In genomic region chr20:1927217-1927616, GRCh38 we compare ENCODE assay signal across 25 cellular contexts. TPM values are rescaled to one million over a fixed set of nuclear protein-coding genes. Genes with fewer than 3 reads are reported as not detected.
A peak's percentile ranks its signal among the peaks of the same experiment; 100 is the strongest.
DNase-seq lines count a peak whose midpoint lies in the region; ATAC-seq, FAIRE-seq and TF ChIP-seq lines count a peak whose summit lies in the region.
"Had no signal": no experiment of that assay in that cellular context is flagged by ENCODE, and none has a peak within 500 bp of the region (broad histone marks: within the 10 kb centered on the region; RNA-seq: fewer than 3 reads in every experiment).

No MANE protein-coding gene starts in this region.

- H3K4me1 ChIP-seq in GM12878 (ENCODE audit: control insufficient read depth, insufficient read depth, low read length) (no peaks in the 10 kb centered on the region), upper lobe of right lung (no peaks in the 10 kb centered on the region)
- H3K4me1 ChIP-seq: A549, SJSA1 had no signal

- DNase-seq in CD1c-positive myeloid dendritic cell (ENCODE audit: extremely low spot score) (peak; percentile 68), GM12878 (ENCODE audit: low read depth, low spot score) (no peak), medulla oblongata (ENCODE audit: extremely low spot score) (peak; percentile 63), upper lobe of right lung (no peak), midbrain (lab: John Stamatoyannopoulos, UW) (no peak)
- DNase-seq in CD4-positive, alpha-beta T cell, result no peak
- DNase-seq: AML-193; CD4-positive, CD25-positive, alpha-beta regulatory T cell; MM.1S; NCI-H1048; NCI-H1417; NCI-H1694; NCI-H2029 treated with DMSO at 0.1 percent for 48 hours; NCI-H2227 treated with DMSO at 0.1 percent for 48 hours; NCI-H526 treated with DMSO at 0.1 percent for 48 hours; PC-9; Right ventricle myocardium superior had no signal

- FAIRE-seq in GM12878 (lab: Jason Lieb, UNC), result no peak
- FAIRE-seq: A549, D721Med had no signal

- H3K4me2 ChIP-seq in GM12878 (ENCODE audit: control insufficient read depth, insufficient read depth), result no peak overlapping the region
- H3K4me2 ChIP-seq: A549, KMS-11, PC-9 had no signal

- no peak for TF ChIP-seq CTCF in GM12878 (IDR thresholded peaks at IDR 0.05 in 2 of 3, conservative IDR thresholded peaks at IDR 0.05 in 1 of 3; ENCODE audit: control insufficient read depth in 2 of 3, extremely low read depth in 1 of 3, insufficient read depth in 1 of 3, low read depth in 3 of 3, low read length in 3 of 3)
- no peak for TF ChIP-seq CTCF in upper lobe of right lung (IDR thresholded peaks at IDR 0.05)
- no peak for TF ChIP-seq CTCF in CD4-positive, alpha-beta T cell (IDR thresholded peaks at IDR 0.05)

- SMC1A ChIA-PET in GM12878 (lab: Charles Lee; ENCODE audit: uncharacterized antibody, unreplicated experiment), result no interaction called here

- H2AFZ ChIP-seq in GM12878 (ENCODE audit: control insufficient read depth, low read depth, low read length), result no peak overlapping the region
- H2AFZ ChIP-seq: PC-9 had no signal

- H3K9me3 Mint-ChIP-seq in CD4-positive, alpha-beta T cell, result no peaks in the 10 kb centered on the region
- H3K9me3 Mint-ChIP-seq: IgD-negative memory B cell had no signal

- RAD21 ChIA-PET in GM12878 (lab: Charles Lee; ENCODE audit: unreplicated experiment), result no interaction called here

- no peak overlapping the region for H3K27ac ChIP-seq in GM12878 (ENCODE audit: control insufficient read depth, insufficient read depth)
- no peak overlapping the region for H3K27ac ChIP-seq in upper lobe of right lung
- H3K27ac ChIP-seq in CD4-positive, alpha-beta T cell (ENCODE audit: low read depth, low read length), result no peak overlapping the region
- H3K27ac ChIP-seq: A549, HL-60, KMS-11, PC-9, SJSA1 had no signal

- H3K27me3 ChIP-seq in GM12878 (replicated peaks in 1 of 2; ENCODE audit: control insufficient read depth in 2 of 2, insufficient read depth in 2 of 2, low read length in 1 of 2), result no peaks in the 10 kb centered on the region
- H3K27me3 ChIP-seq in upper lobe of right lung, result peaks cover 7% of the 10 kb centered on the region
- H3K27me3 ChIP-seq in CD4-positive, alpha-beta T cell (ENCODE audit: control insufficient read depth, insufficient read depth, low read length), result peaks cover 13% of the 10 kb centered on the region
- H3K27me3 ChIP-seq: SJSA1 had no signal

- no peaks in the 10 kb centered on the region for H3K36me3 Mint-ChIP-seq in CD4-positive, alpha-beta T cell (ENCODE audit: low read depth)
- H3K36me3 Mint-ChIP-seq: CD4-positive, CD25-positive, alpha-beta regulatory T cell had no signal

- H3K9me3 ChIP-seq in GM12878 (replicated peaks; ENCODE audit: control insufficient read depth, insufficient read depth, low read length) (no peaks in the 10 kb centered on the region), upper lobe of right lung (no peaks in the 10 kb centered on the region)
- no peaks in the 10 kb centered on the region for H3K9me3 ChIP-seq in CD4-positive, alpha-beta T cell (ENCODE audit: control insufficient read depth, low read length)
- H3K9me3 ChIP-seq: A549, SJSA1 had no signal

- H3K79me2 ChIP-seq in GM12878 (ENCODE audit: control insufficient read depth, insufficient read depth, low read length), result no peaks in the 10 kb centered on the region

- H3K27ac Mint-ChIP-seq in CD4-positive, alpha-beta T cell, result no peak overlapping the region
- H3K27ac Mint-ChIP-seq: IgD-negative memory B cell had no signal

- H3K27me3 Mint-ChIP-seq in CD4-positive, alpha-beta T cell, result peaks cover 33% of the 10 kb centered on the region
- H3K27me3 Mint-ChIP-seq: IgD-negative memory B cell had no signal

- intact Hi-C loops in GM12878 (cut with micrococcal nuclease; ENCODE audit: unreplicated experiment), result no loop called here
- intact Hi-C loops in upper lobe of right lung (cut with DNase I), result no loop called here
- intact Hi-C loops in CD4-positive, alpha-beta T cell (cut with DNase I, micrococcal nuclease), result no loop called here

- no peaks in the 10 kb centered on the region for H3K4me1 Mint-ChIP-seq in CD4-positive, alpha-beta T cell (ENCODE audit: low read depth)
- H3K4me1 Mint-ChIP-seq: CD4-positive, CD25-positive, alpha-beta regulatory T cell had no signal

- H4K20me1 ChIP-seq in GM12878 (ENCODE audit: control insufficient read depth, insufficient read depth), result no peaks in the 10 kb centered on the region

- H3K4me3 ChIP-seq in GM12878 (no peak overlapping the region), upper lobe of right lung (no peak overlapping the region)
- H3K4me3 ChIP-seq: A549, PC-9, SJSA1 had no signal

- CTCF ChIA-PET in GM12878 (lab: Yijun Ruan, JAX), result interaction anchor here (1.9 kb wide), 1 partner anchor 163 kb away, joined by 5 read pairs; no protein-coding TSS in a partner anchor
- CTCF ChIA-PET in CD4-positive, alpha-beta T cell (lab: Charles Lee), result no interaction called here

- POLR2A ChIA-PET in GM12878 (lab: Charles Lee), result no interaction called here
- POLR2A ChIA-PET in CD4-positive, alpha-beta T cell (lab: Charles Lee), result no interaction called here

- 23% methylated on average over 8 of the region's 8 CpGs for WGBS in GM12878 (ENCODE audit: insufficient coverage, insufficient replicate concordance, low lambda C conversion rate, missing lambda C conversion rate)

- no TSS peak for BruUV-seq in GM12878 (replicated peaks; lab: Mats Ljungman, UMichigan)

- in situ Hi-C loops in GM12878 (cut with MboI), result no loop called here

- no peak for TF ChIP-seq EP300 in GM12878 (IDR thresholded peaks at IDR 0.05; ENCODE audit: borderline replicate concordance in 1 of 2, control insufficient read depth in 1 of 2, low read depth in 2 of 2, low read length in 2 of 2)

- H3K4me3 Mint-ChIP-seq in CD4-positive, alpha-beta T cell, result no peak overlapping the region
- H3K4me3 Mint-ChIP-seq: CD4-positive, CD25-positive, alpha-beta regulatory T cell had no signal

- TF ChIP-seq RAD21 in GM12878 (IDR thresholded peaks at IDR 0.05; ENCODE audit: insufficient read depth, low read depth, low read length), result no peak

- no peaks in the 10 kb centered on the region for H3K36me3 ChIP-seq in GM12878 (ENCODE audit: control insufficient read depth in 2 of 2, insufficient read depth in 2 of 2, low read length in 1 of 2)
- H3K36me3 ChIP-seq in upper lobe of right lung, result peaks cover 17% of the 10 kb centered on the region
- H3K36me3 ChIP-seq: SJSA1 had no signal

- H3K9ac ChIP-seq in GM12878 (ENCODE audit: control insufficient read depth, insufficient read depth, low read length), result no peak overlapping the region
- H3K9ac ChIP-seq: KMS-11 had no signal

- no peak for ATAC-seq in GM12878
- ATAC-seq in upper lobe of right lung, result peak; percentile 50
- ATAC-seq in CD4-positive, alpha-beta T cell (ENCODE audit: poor library complexity), result no peak
- no peak for ATAC-seq in HG03457 (IDR thresholded peaks at IDR 0.05; ENCODE audit: unreplicated experiment)
- ATAC-seq: HCT116 had no signal

- TF ChIP-seq POLR2A in GM12878 (IDR thresholded peaks at IDR 0.05; ENCODE audit: low read depth, low read length), result no peak

TF ChIP-seq in GM12878, 131 proteins besides CTCF, POLR2A, EP300 and RAD21:
- no peak for TF ChIP-seq SUZ12 (IDR thresholded peaks at IDR 0.05; ENCODE audit: unreplicated experiment)
- TF ChIP-seq MAX (IDR thresholded peaks at IDR 0.05; ENCODE audit: low read depth, low read length), result no peak
- no peak for TF ChIP-seq ATF3 (IDR thresholded peaks at IDR 0.05; ENCODE audit: borderline replicate concordance, extremely low read depth, low read depth, low read length)
- peak; percentile 64; the same call in 1 of the 2 replicates for TF ChIP-seq SPI1 (IDR thresholded peaks at IDR 0.05; ENCODE audit: borderline replicate concordance, insufficient read depth, low read depth, low read length)
- peak; percentile 50; the same call in 1 of the 2 replicates for TF ChIP-seq RAD51 (IDR thresholded peaks at IDR 0.05)
- no peak for TF ChIP-seq ZZZ3 (IDR thresholded peaks at IDR 0.05; ENCODE audit: control insufficient read depth, insufficient read length, low read depth)
- no peak for TF ChIP-seq SRF (IDR thresholded peaks at IDR 0.05; ENCODE audit: low read depth in 2 of 2, low read length in 2 of 2)

RNA-seq across cellular contexts. Expression of gene SIRPA, which starts 32.0 kb away (rescaled TPM):
- 10.5 and 11.5 TPM in 2 replicates for total RNA-seq in GM12878 (2013; cell fraction: nucleolus; rRNA removed)
- 5.9 and 7.2 TPM in 2 replicates for total RNA-seq in GM12878 (2014; rRNA removed)
- total RNA-seq in GM12878 (2014; rRNA removed; fragmentation: Illumina TruSeq; extraction: Trizol), result 4.7 and 5.3 TPM in 2 replicates
- total RNA-seq in GM12878 (2021), result 13.1 and 13.3 TPM in 2 replicates
- 1.6 TPM for polyA plus RNA-seq in GM12878 (2011; ENCODE audit: low read depth)
- 2.6 and 4.6 TPM in 2 replicates for polyA plus RNA-seq in GM12878 (2011; rRNA removed)
- 5.6 and 6.2 TPM in 2 replicates for polyA plus RNA-seq in GM12878 (2011; cell fraction: cytosol; rRNA removed)
- polyA plus RNA-seq in GM12878 (2011; cell fraction: nucleus; rRNA removed), result 12.7 and 13.6 TPM in 2 replicates
- polyA plus RNA-seq in GM12878 (2012), result 3.6 and 5.1 TPM in 2 replicates
- polyA plus RNA-seq in GM12878 (2014; fragmentation: Illumina TruSeq; extraction: Trizol), result 7.8 and 13.2 TPM in 2 replicates
- 1 to 10 TPM; 1.7 to 2.7 TPM for polyA plus RNA-seq in GM12878 (2014; fragmentation: Nextera tagmentation; extraction: Ambion mirVana)
- 9.3 and 10.4 TPM in 2 replicates for polyA plus RNA-seq in GM12878 (2014; rRNA removed)
- 1 to 10 TPM; 3.6 to 3.7 TPM for polyA plus RNA-seq in GM12878 (2016; fragmentation: Nextera tagmentation; extraction: Ambion mirVana)
- 3.5 and 3.7 TPM in 2 replicates for polyA minus RNA-seq in GM12878 (2011; rRNA and poly(A)+ RNA removed)
- polyA minus RNA-seq in GM12878 (2011; cell fraction: cytosol; rRNA and poly(A)+ RNA removed), result 1.1 and 2.6 TPM in 2 replicates
- 1.7 and 2.3 TPM in 2 replicates for polyA minus RNA-seq in GM12878 (2011; cell fraction: nucleus; rRNA and poly(A)+ RNA removed)
- total RNA-seq in upper lobe of right lung, result 93.8 TPM
- under 1 TPM; 0.60 to 0.64 TPM for total RNA-seq in CD4-positive, alpha-beta T cell
- total RNA-seq: CD4-positive, CD25-positive, alpha-beta regulatory T cell had no signal
- polyA plus RNA-seq: CD4-positive, CD25-positive, alpha-beta regulatory T cell had no signal

Comparison
In these comparisons a context has a peak if more than half of its experiments do, and no peak if none do; other contexts are left out.
1. DNase-seq: peak in CD1c-positive myeloid dendritic cell (single experiment) and medulla oblongata (single experiment); none in GM12878 (single experiment), upper lobe of right lung (single experiment), CD4-positive, alpha-beta T cell (0 of 10) and midbrain (single experiment).